15 cellular contexts compared by ENCODE assay signal in genomic region chr1:19421365-19421764, GRCh38.
DNase-seq lines count a peak whose midpoint lies in the region; ATAC-seq and TF ChIP-seq lines count a peak whose summit lies in the region.
"Had no signal": no experiment of that assay in that cellular context is flagged by ENCODE, and none has a peak within 500 bp of the region (broad histone marks: within the 10 kb centered on the region; RNA-seq: fewer than 3 reads in every experiment).

No MANE protein-coding gene starts in this region.

- peaks cover 3 to 16% of the 10 kb centered on the region in 2 donors for H3K4me1 ChIP-seq in aorta (ENCODE audit: control insufficient read depth in 1 of 2, insufficient read depth in 2 of 2, low read length in 2 of 2)

- peak overlapping the region; percentile 50 for H3K27ac Mint-ChIP-seq in stimulated activated naive CD8-positive, alpha-beta T cell treated with anti-CD3 and anti-CD28 coated beads, Interleukin-15, Interleukin-2, amounts not matched to agents 100 ng/mL and 50 ng/mL, for 24 hours
- peak overlapping the region; percentile 5 for H3K27ac Mint-ChIP-seq in chondrocyte (ENCODE audit: unreplicated experiment)
- H3K27ac Mint-ChIP-seq in neural crest cell (ENCODE audit: unreplicated experiment): peak overlapping the region; percentile 17

- TF ChIP-seq CTCF in chondrocyte (IDR thresholded peaks at IDR 0.05) (no peak), neural crest cell (conservative IDR thresholded peaks at IDR 0.05) (no peak)

- no peaks in the 10 kb centered on the region for H3K27me3 ChIP-seq in aorta (ENCODE audit: control insufficient read depth in 1 of 2, insufficient read depth in 2 of 2, low read length in 1 of 2)
- no peaks in the 10 kb centered on the region for H3K27me3 ChIP-seq in MG63

- peaks cover 48% of the 10 kb centered on the region for H3K36me3 Mint-ChIP-seq in stimulated activated naive CD8-positive, alpha-beta T cell treated with anti-CD3 and anti-CD28 coated beads, Interleukin-15, Interleukin-2, amounts not matched to agents 100 ng/mL and 50 ng/mL, for 24 hours (ENCODE audit: low read depth)
- H3K36me3 Mint-ChIP-seq in chondrocyte (ENCODE audit: low read depth): peaks cover 18% of the 10 kb centered on the region
- H3K36me3 Mint-ChIP-seq in neural crest cell (ENCODE audit: low read depth): peaks cover 7% of the 10 kb centered on the region

- peak overlapping the region; percentile 37 to 65 for H3K27ac ChIP-seq in aorta (ENCODE audit: low read depth in 1 of 2, low read length in 2 of 2)

- intact Hi-C loops in aorta (cut with DNase I): no loop called here

- H3K27me3 Mint-ChIP-seq in stimulated activated naive CD8-positive, alpha-beta T cell treated with anti-CD3 and anti-CD28 coated beads, Interleukin-15, Interleukin-2, amounts not matched to agents 100 ng/mL and 50 ng/mL, for 24 hours: no peaks in the 10 kb centered on the region
- H3K27me3 Mint-ChIP-seq in chondrocyte (ENCODE audit: low read depth) (no peaks in the 10 kb centered on the region), neural crest cell (ENCODE audit: low read depth) (no peaks in the 10 kb centered on the region)

- peaks cover 72% of the 10 kb centered on the region for H3K4me1 Mint-ChIP-seq in stimulated activated naive CD8-positive, alpha-beta T cell treated with anti-CD3 and anti-CD28 coated beads, Interleukin-15, Interleukin-2, amounts not matched to agents 100 ng/mL and 50 ng/mL, for 24 hours (ENCODE audit: low read depth)
- H3K4me1 Mint-ChIP-seq in chondrocyte (ENCODE audit: low read depth): peaks cover 75% of the 10 kb centered on the region
- H3K4me1 Mint-ChIP-seq in neural crest cell: peaks cover 38% of the 10 kb centered on the region

- H3K4me3 ChIP-seq in aorta (ENCODE audit: low read length in 2 of 2) (no peak overlapping the region), MG63 (no peak overlapping the region)
- H3K4me3 ChIP-seq: lung had no signal

- H3K9me3 ChIP-seq in aorta (ENCODE audit: control insufficient read depth, low read length) (no peaks in the 10 kb centered on the region), MG63 (no peaks in the 10 kb centered on the region)

- no peak overlapping the region for H3K4me3 Mint-ChIP-seq in stimulated activated naive CD8-positive, alpha-beta T cell treated with anti-CD3 and anti-CD28 coated beads, Interleukin-15, Interleukin-2, amounts not matched to agents 100 ng/mL and 50 ng/mL, for 24 hours
- H3K4me3 Mint-ChIP-seq in chondrocyte (ENCODE audit: unreplicated experiment): no peak overlapping the region
- H3K4me3 Mint-ChIP-seq in neural crest cell: no peak overlapping the region

- no peaks in the 10 kb centered on the region for H3K9me3 Mint-ChIP-seq in stimulated activated naive CD8-positive, alpha-beta T cell treated with anti-CD3 and anti-CD28 coated beads, Interleukin-15, Interleukin-2, amounts not matched to agents 100 ng/mL and 50 ng/mL, for 24 hours
- no peaks in the 10 kb centered on the region for H3K9me3 Mint-ChIP-seq in chondrocyte (ENCODE audit: low read depth)
- H3K9me3 Mint-ChIP-seq in neural crest cell: no peaks in the 10 kb centered on the region

- 6 to 7% methylated on average over 4 of the region's 4 CpGs for WGBS in aorta, 2 donors

- DNase-seq in stimulated activated naive CD8-positive, alpha-beta T cell treated with anti-CD3 and anti-CD28 coated beads, Interleukin-15, Interleukin-2, amounts not matched to agents 100 U/mL and 50 U/mL, for 24 hours: no peak
- no peak for DNase-seq in chondrocyte (ENCODE audit: low spot score)
- DNase-seq in neural crest cell (ENCODE audit: low read depth, low spot score): no peak
- no peak for DNase-seq in aorta
- DNase-seq in iPS-NIHi11 (ENCODE audit: low spot score): no peak
- no peak for DNase-seq in DMS 273 treated with DMSO at 0.1 percent for 48 hours (lab: John Stamatoyannopoulos, UW)
- DNase-seq in MG63: no peak
- DNase-seq: activated CD4-positive, CD25-positive, alpha-beta regulatory T cell; activated T-cell treated with anti-CD3 and anti-CD28 coated beads, Interleukin-2, amount 50 U/mL, for 48 hours; DND-41; NCI-H1694; nucleus accumbens; T-helper 1 cell had no signal

- ATAC-seq in stimulated activated naive CD8-positive, alpha-beta T cell treated with anti-CD3 and anti-CD28 coated beads, Interleukin-15, Interleukin-2, amounts not matched to agents 100 U/mL and 50 U/mL, for 24 hours: no peak
- ATAC-seq in aorta (ENCODE audit: low FRiP score): no peak

- peaks cover 0 to 3% of the 10 kb centered on the region in 2 donors for H3K36me3 ChIP-seq in aorta (ENCODE audit: control insufficient read depth in 1 of 2, insufficient read depth in 2 of 2, low read length in 1 of 2)
- peaks cover 21% of the 10 kb centered on the region for H3K36me3 ChIP-seq in MG63
